8 cellular contexts compared by ENCODE assay signal in the genomic region with DNA sequence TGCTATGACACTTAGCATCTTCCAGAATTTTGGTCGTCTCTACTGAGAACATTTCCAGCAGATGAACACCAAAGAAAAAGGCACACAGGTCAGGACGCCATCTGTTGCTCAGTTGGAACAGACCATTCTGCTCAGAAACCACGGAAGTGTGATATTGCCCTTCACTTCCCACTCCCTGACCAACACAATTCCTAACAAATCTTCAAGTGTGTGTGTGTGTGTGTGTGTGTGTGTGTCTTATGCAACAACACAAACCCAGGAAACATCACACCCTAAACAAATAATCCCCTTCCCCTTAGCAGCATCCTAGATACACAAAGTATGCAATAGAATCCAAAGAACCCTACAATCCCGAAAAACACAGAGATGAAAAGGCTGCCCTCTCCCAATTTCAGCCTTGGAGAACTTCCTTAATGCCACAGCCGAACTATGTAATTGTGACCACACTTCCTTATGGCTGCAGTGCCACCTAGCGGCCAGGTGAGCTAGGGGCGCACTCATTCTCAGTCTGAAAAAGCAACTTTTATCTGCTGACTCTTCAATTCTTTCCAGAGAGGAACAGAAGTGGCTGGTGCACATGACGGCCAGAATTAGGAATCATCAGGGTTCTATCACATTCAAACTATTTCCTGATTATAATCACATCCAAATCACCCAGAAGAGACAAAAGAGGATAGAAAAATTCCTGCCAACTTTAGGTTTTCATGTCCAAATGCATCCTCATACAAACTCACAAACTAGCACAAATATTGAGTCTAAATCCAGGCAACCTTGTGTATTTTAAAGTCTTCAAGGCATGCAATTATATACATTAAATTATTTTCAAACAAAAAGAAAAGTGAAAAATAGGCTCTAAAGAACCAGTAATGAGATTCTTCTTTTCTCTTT.
A peak's percentile ranks its signal among the peaks of the same experiment; 100 is the strongest.
DNase-seq lines count a peak whose midpoint lies in the region; ATAC-seq, FAIRE-seq and TF ChIP-seq lines count a peak whose summit lies in the region.

No MANE protein-coding gene starts in this region.

- no peak overlapping the region for H4K8ac ChIP-seq in H1 (ENCODE audit: extremely low read depth, insufficient read depth, low read length)

- no peaks in the 10 kb centered on the region for H3K4me1 ChIP-seq in CD4-positive, CD25-positive, alpha-beta regulatory T cell (ENCODE audit: control insufficient read depth, insufficient read depth, low read length, poor library complexity, severe bottlenecking)
- peaks cover 0 to 2% (median 0%) of the 10 kb centered on the region in 4 experiments; a peak in 2 of 7 replicates for H3K4me1 ChIP-seq in H1 (replicated peaks in 1 of 4; ENCODE audit: control insufficient read depth in 3 of 4, insufficient read depth in 4 of 4, low read length in 3 of 4)

- peak overlapping the region; percentile 30; the same call in 1 of the 2 replicates for H2BK12ac ChIP-seq in H1 (ENCODE audit: low read depth, low read length)

- no peak overlapping the region for H4K91ac ChIP-seq in H1 (replicated peaks; ENCODE audit: insufficient read length, low read length)

- H3K56ac ChIP-seq in H1 (replicated peaks; ENCODE audit: insufficient read length, low read depth, low read length): no peak overlapping the region

- H3K14ac ChIP-seq in H1 (ENCODE audit: insufficient read length): no peak overlapping the region

- no peaks in the 10 kb centered on the region for H4K20me1 ChIP-seq in H1 (replicated peaks in 1 of 2; ENCODE audit: control insufficient read depth in 1 of 2, insufficient read depth in 2 of 2, low read length in 2 of 2)

- 32% methylated on average over 8 of the region's 8 CpGs; no CpG with 5 or more reads in 1 of the 2 experiments for WGBS in H1 (ENCODE audit: extremely low coverage in 1 of 2, insufficient coverage in 1 of 2, insufficient read length in 1 of 2, insufficient replicate concordance in 2 of 2, low coverage in 1 of 2, low lambda C conversion rate in 2 of 2, missing lambda C conversion rate in 1 of 2), 2 experiments

- peak overlapping the region in 1 of 3 donors; percentile 27 for H3K27ac Mint-ChIP-seq in CD4-positive, CD25-positive, alpha-beta regulatory T cell
- no peak overlapping the region for H3K27ac Mint-ChIP-seq in activated CD8-positive, alpha-beta T cell treated with anti-CD3 and anti-CD28 coated beads for 36 hours

- CTCF ChIA-PET in activated CD8-positive, alpha-beta T cell treated with anti-CD3 and anti-CD28 coated beads for 36 hours (lab: Charles Lee): interaction anchor here (0.6 to 2.8 kb wide), 12 partner anchors 8 to 1521 kb away, joined by 3 to 8 read pairs (median 4); no protein-coding TSS in a partner anchor
- CTCF ChIA-PET in H1 (lab: Charles Lee; ENCODE audit: partially characterized antibody): interaction anchor here (0.6 to 2.2 kb wide), 24 partner anchors 9 to 1052 kb away, joined by 3 to 15 read pairs (median 3); no protein-coding TSS in a partner anchor

- H2BK20ac ChIP-seq in H1 (ENCODE audit: low read length): no peak overlapping the region

- peaks cover 4% of the 10 kb centered on the region for H3K27me3 Mint-ChIP-seq in CD4-positive, CD25-positive, alpha-beta regulatory T cell
- peaks cover 5% of the 10 kb centered on the region for H3K27me3 Mint-ChIP-seq in activated CD8-positive, alpha-beta T cell treated with anti-CD3 and anti-CD28 coated beads for 36 hours

- ATAC-seq in CD4-positive, CD25-positive, alpha-beta regulatory T cell (ENCODE audit: low read depth in 2 of 2): peak in 1 of 2 donors; percentile 43
- peak; percentile 88 for ATAC-seq in HG03442 (IDR thresholded peaks at IDR 0.05; ENCODE audit: unreplicated experiment)
- peak; percentile 53 for ATAC-seq in activated CD8-positive, alpha-beta T cell treated with anti-CD3 and anti-CD28 coated beads for 36 hours

- FAIRE-seq in H1 (lab: Jason Lieb, UNC): peak; percentile 96

- H2BK5ac ChIP-seq in H1 (ENCODE audit: low read depth, low read length): no peak overlapping the region

- H3K4me3 Mint-ChIP-seq in CD4-positive, CD25-positive, alpha-beta regulatory T cell: no peak overlapping the region
- H3K4me3 Mint-ChIP-seq in activated CD8-positive, alpha-beta T cell treated with anti-CD3 and anti-CD28 coated beads for 36 hours: no peak overlapping the region

- peak; percentile 82 for TF ChIP-seq CTCF in activated CD8-positive, alpha-beta T cell treated with anti-CD3 and anti-CD28 coated beads for 36 hours (IDR thresholded peaks at IDR 0.05)
- peak; percentile 89 to 96 (median 90) for TF ChIP-seq CTCF in H1 (IDR thresholded peaks at IDR 0.05; ENCODE audit: control extremely low read depth in 1 of 3, insufficient read depth in 1 of 3, low read depth in 1 of 3, low read length in 3 of 3)

- peaks cover 0 to 4% (median 3%) of the 10 kb centered on the region in 4 donors for H3K4me1 Mint-ChIP-seq in CD4-positive, CD25-positive, alpha-beta regulatory T cell
- H3K4me1 Mint-ChIP-seq in activated CD8-positive, alpha-beta T cell treated with anti-CD3 and anti-CD28 coated beads for 36 hours (ENCODE audit: low read depth): no peaks in the 10 kb centered on the region

- H4K5ac ChIP-seq in H1 (ENCODE audit: insufficient read length, low read depth, low read length): no peak overlapping the region

- DNase-seq in CD4-positive, CD25-positive, alpha-beta regulatory T cell: peak; percentile 13 to 64 (median 45)
- DNase-seq in GM19240 (ENCODE audit: insufficient read length, low spot score) (peak; percentile 55), NCI-H748 treated with DMSO at 0.1 percent for 48 hours (lab: John Stamatoyannopoulos, UW) (peak; percentile 19), H1 (ENCODE audit: low read depth in 1 of 2, low spot score in 2 of 2) (peak; percentile 41 to 94), midbrain (lab: John Stamatoyannopoulos, UW) (peak; percentile 58)
- DNase-seq in activated CD8-positive, alpha-beta T cell treated with anti-CD3 and anti-CD28 coated beads for 36 hours: peak; percentile 74
- peak; percentile 12 to 21 for DNase-seq in stimulated activated CD8-positive, alpha-beta memory T cell treated with anti-CD3 and anti-CD28 coated beads, Interleukin-7, amount 100 ng/mL, for 4 hours (ENCODE audit: low read depth in 2 of 2)

- H3K23me2 ChIP-seq in H1 (ENCODE audit: low read depth, low read length): no peaks in the 10 kb centered on the region

- no peak overlapping the region for H3K4ac ChIP-seq in H1 (replicated peaks; ENCODE audit: insufficient read length, low read depth, low read length)

- POLR2A ChIA-PET in activated CD8-positive, alpha-beta T cell treated with anti-CD3 and anti-CD28 coated beads for 36 hours (lab: Charles Lee): no interaction called here
- POLR2A ChIA-PET in H1 (lab: Charles Lee; ENCODE audit: partially characterized antibody): no interaction called here

- H3K4me2 ChIP-seq in H1 (ENCODE audit: insufficient read depth in 1 of 2, low read depth in 2 of 2, low read length in 2 of 2): no peak overlapping the region

- no peak for TF ChIP-seq POLR2A in H1 (IDR thresholded peaks at IDR 0.05; ENCODE audit: control extremely low read depth in 1 of 2, low read depth in 2 of 2, low read length in 2 of 2)

- TF ChIP-seq EP300 in H1 (IDR thresholded peaks at IDR 0.05; ENCODE audit: borderline replicate concordance in 1 of 2, low read depth in 2 of 2, low read length in 2 of 2): no peak

- H3K9ac ChIP-seq in H1 (replicated peaks in 1 of 4; ENCODE audit: extremely low read depth in 1 of 4, low read depth in 3 of 4, low read length in 3 of 4): no peak overlapping the region

- intact Hi-C loops in activated CD8-positive, alpha-beta T cell treated with anti-CD3 and anti-CD28 coated beads for 36 hours (cut with micrococcal nuclease): no loop called here

- no peak overlapping the region; the same call in 1 of the 2 replicates for H2BK15ac ChIP-seq in H1 (ENCODE audit: low read length)

- no peak overlapping the region for H3K23ac ChIP-seq in H1 (ENCODE audit: insufficient read length)

- no peaks in the 10 kb centered on the region for H3K9me3 ChIP-seq in CD4-positive, CD25-positive, alpha-beta regulatory T cell (ENCODE audit: control insufficient read depth in 2 of 2, low read length in 2 of 2)
- no peaks in the 10 kb centered on the region for H3K9me3 ChIP-seq in H1 (ENCODE audit: insufficient read depth in 2 of 2, low read depth in 1 of 2, low read length in 1 of 2)

- no peak overlapping the region for H2AK5ac ChIP-seq in H1 (ENCODE audit: low read depth, low read length)

- H2BK120ac ChIP-seq in H1 (replicated peaks; ENCODE audit: low read depth, low read length): no peak overlapping the region

- H3K79me2 ChIP-seq in H1 (ENCODE audit: control insufficient read depth in 1 of 2, insufficient read depth in 2 of 2, low read length in 2 of 2): no peaks in the 10 kb centered on the region

- no peaks in the 10 kb centered on the region for H3K36me3 Mint-ChIP-seq in CD4-positive, CD25-positive, alpha-beta regulatory T cell
- no peaks in the 10 kb centered on the region for H3K36me3 Mint-ChIP-seq in activated CD8-positive, alpha-beta T cell treated with anti-CD3 and anti-CD28 coated beads for 36 hours (ENCODE audit: low read depth)

- H3K27me3 ChIP-seq in CD4-positive, CD25-positive, alpha-beta regulatory T cell (ENCODE audit: control insufficient read depth, insufficient read depth, low read length): no peaks in the 10 kb centered on the region
- 0 out of 7 replicates have a peak, but pooled peaks cover 0 to 4% (median 0%) of the 10 kb centered on the region in 4 experiments for H3K27me3 ChIP-seq in H1 (replicated peaks in 1 of 4; ENCODE audit: control insufficient read depth in 3 of 4, extremely low read depth in 1 of 4, insufficient read depth in 3 of 4, low read length in 3 of 4)

- no peaks in the 10 kb centered on the region for H3K79me1 ChIP-seq in H1 (ENCODE audit: low read depth, low read length)

- no peaks in the 10 kb centered on the region for H3K36me3 ChIP-seq in CD4-positive, CD25-positive, alpha-beta regulatory T cell (ENCODE audit: control insufficient read depth, insufficient read depth, low read length)
- no peaks in the 10 kb centered on the region for H3K36me3 ChIP-seq in H1 (ENCODE audit: control insufficient read depth in 2 of 4, insufficient read depth in 4 of 4, low read length in 3 of 4)

- H2AFZ ChIP-seq in H1 (ENCODE audit: low read length): no peak overlapping the region

- H3K27ac ChIP-seq in CD4-positive, CD25-positive, alpha-beta regulatory T cell (ENCODE audit: insufficient read depth, low read length, poor library complexity, severe bottlenecking): no peak overlapping the region
- no peak overlapping the region for H3K27ac ChIP-seq in H1 (ENCODE audit: low read depth, low read length)

- no peak overlapping the region for H3K4me3 ChIP-seq in CD4-positive, CD25-positive, alpha-beta regulatory T cell (ENCODE audit: low read depth, low read length)
- no peak overlapping the region for H3K4me3 ChIP-seq in H1 (ENCODE audit: extremely low read depth in 1 of 4, insufficient read depth in 2 of 4, low read depth in 3 of 4, low read length in 4 of 4)

- peak; percentile 98 to 99 for TF ChIP-seq RAD21 in H1 (IDR thresholded peaks at IDR 0.05 in 1 of 2, conservative IDR thresholded peaks at IDR 0.05 in 1 of 2; ENCODE audit: low read depth in 2 of 2, low read length in 2 of 2)

- peaks cover 0 to 2% (median 0%) of the 10 kb centered on the region in 7 donors for H3K9me3 Mint-ChIP-seq in CD4-positive, CD25-positive, alpha-beta regulatory T cell
- no peaks in the 10 kb centered on the region for H3K9me3 Mint-ChIP-seq in activated CD8-positive, alpha-beta T cell treated with anti-CD3 and anti-CD28 coated beads for 36 hours

- no peak overlapping the region for H3K18ac ChIP-seq in H1 (ENCODE audit: extremely low read depth, low read length)

TF ChIP-seq in H1, 55 proteins besides CTCF, POLR2A, EP300 and RAD21 (continues in another document):
- TF ChIP-seq SIRT6 (IDR thresholded peaks at IDR 0.05; ENCODE audit: low read length): no peak

Comparison
In these comparisons a context has a peak if more than half of its experiments do, and no peak if none do; other contexts are left out.
1. DNase-seq: peak in every context shown above with its lines; median percentile 74 in activated CD8-positive, alpha-beta T cell treated with anti-CD3 and anti-CD28 coated beads for 36 hours; 68 in H1; 58 in midbrain; 55 in GM19240; 45 in CD4-positive, CD25-positive, alpha-beta regulatory T cell; 19 in NCI-H748 treated with DMSO at 0.1 percent for 48 hours; 16 in stimulated activated CD8-positive, alpha-beta memory T cell treated with anti-CD3 and anti-CD28 coated beads, Interleukin-7, amount 100 ng/mL, for 4 hours.